Comparison of ENCODE assay signal across 8 cellular contexts in genomic region chr20:35664544-35665206, GRCh38. TPM values are rescaled to one million over a fixed set of nuclear protein-coding genes. Genes with fewer than 3 reads are reported as not detected.
DNase-seq lines count a peak whose midpoint lies in the region; ATAC-seq and TF ChIP-seq lines count a peak whose summit lies in the region.

TSS of gene CPNE1 (minus strand) at chr20:35664900. CDS start at chr20:35632923, 31,977 bp downstream.
TSS of gene RBM12 (minus strand) at chr20:35664900. CDS start at chr20:35655322, 9,578 bp downstream.

- DNase-seq in DMS 273 (lab: John Stamatoyannopoulos, UW; ENCODE audit: unreplicated experiment) (peak; percentile 97), OCI-M2 (lab: John Stamatoyannopoulos, UW; ENCODE audit: unreplicated experiment) (peak; percentile 76), activated T-cell treated with anti-CD3 and anti-CD28 coated beads for 4 hours (peak; percentile 87), epithelial cell of prostate (ENCODE audit: low read depth, low spot score) (peak; percentile 49), mucosa of descending colon (peak; percentile 89 to 95 (median 95))
- peak; percentile 80 to 86 for DNase-seq in stimulated activated CD8-positive, alpha-beta memory T cell treated with anti-CD3 and anti-CD28 coated beads, Interleukin-4, amount 100 ng/mL, for 1 hour (ENCODE audit: low read depth in 2 of 2, low spot score in 1 of 2)

- TF ChIP-seq RAD21 in Ishikawa (IDR thresholded peaks at IDR 0.05; ENCODE audit: low read depth): no peak

- TF ChIP-seq EP300 in Ishikawa (IDR thresholded peaks at IDR 0.05; ENCODE audit: borderline replicate concordance): peak; percentile 29; the same call in 1 of the 2 replicates

- no peak for TF ChIP-seq CTCF in mucosa of descending colon (IDR thresholded peaks at IDR 0.05)

- intact Hi-C loops in mucosa of descending colon (cut with DNase I, micrococcal nuclease): no loop called here

- peak within 1 kb of the TSS; percentile 51 for H3K4me3 ChIP-seq in mucosa of descending colon

- peak; percentile 64 for ATAC-seq in GM21528 (IDR thresholded peaks at IDR 0.05; ENCODE audit: low FRiP score, unreplicated experiment)
- ATAC-seq in mucosa of descending colon: peak; percentile 96

- H3K9me3 ChIP-seq in mucosa of descending colon: no peaks in the 10 kb centered on the region

- H3K27ac ChIP-seq in epithelial cell of prostate: peak within 1 kb of the TSS; percentile 81

- H3K4me1 ChIP-seq in mucosa of descending colon (ENCODE audit: low read depth): peaks cover 21% of the 10 kb centered on the region

- H3K36me3 ChIP-seq in mucosa of descending colon (ENCODE audit: low read depth): no peaks in the 10 kb centered on the region

TF ChIP-seq in Ishikawa, 13 proteins besides CTCF, POLR2A, EP300 and RAD21:
- TF ChIP-seq CREB1 (IDR thresholded peaks at IDR 0.05; ENCODE audit: low read depth) (peak; percentile 74; the same call in 1 of the 2 replicates), TAF1 (IDR thresholded peaks at IDR 0.05; ENCODE audit: low read depth) (peak; percentile 93), EGR1 (IDR thresholded peaks at IDR 0.05) (0 out of 2 replicates have a peak, but pooled peaks have one; percentile 25), REST (IDR thresholded peaks at IDR 0.05; ENCODE audit: low read depth) (no peak), USF1 (IDR thresholded peaks at IDR 0.05) (no peak), TCF12 (IDR thresholded peaks at IDR 0.05; ENCODE audit: low read depth) (0 out of 2 replicates have a peak, but pooled peaks have one; percentile 41), CEBPB (IDR thresholded peaks at IDR 0.05) (no peak), ZBTB7A (IDR thresholded peaks at IDR 0.05; ENCODE audit: low read depth) (peak; percentile 64; the same call in 1 of the 2 replicates), MAX (IDR thresholded peaks at IDR 0.05) (peak; percentile 92), TEAD4 (IDR thresholded peaks at IDR 0.05) (peak; percentile 81), FOXM1 (IDR thresholded peaks at IDR 0.05; ENCODE audit: borderline replicate concordance, low read depth) (no peak), NFIC (IDR thresholded peaks at IDR 0.05) (no peak), YY1 (IDR thresholded peaks at IDR 0.05; ENCODE audit: low read depth) (peak; percentile 97)

RNA-seq across cellular contexts. Expression of gene CPNE1, which starts in this region (rescaled TPM):
- total RNA-seq in mucosa of descending colon: 100 to 1,000 TPM; 117 to 188 (median 128) TPM

RNA-seq across cellular contexts. Expression of gene RBM12, which starts in this region (rescaled TPM):
- total RNA-seq in mucosa of descending colon: 10 to 100 TPM; 68.3 to 72.5 (median 70.6) TPM

Comparison
In these comparisons a context has a peak if more than half of its experiments do, and no peak if none do; other contexts are left out.
1. Peak in every context shown above with its lines: DNase-seq, ATAC-seq, H3K4me3 ChIP-seq and H3K27ac ChIP-seq.